Comparison of ENCODE assay signal across 20 cellular contexts in the genomic region with DNA sequence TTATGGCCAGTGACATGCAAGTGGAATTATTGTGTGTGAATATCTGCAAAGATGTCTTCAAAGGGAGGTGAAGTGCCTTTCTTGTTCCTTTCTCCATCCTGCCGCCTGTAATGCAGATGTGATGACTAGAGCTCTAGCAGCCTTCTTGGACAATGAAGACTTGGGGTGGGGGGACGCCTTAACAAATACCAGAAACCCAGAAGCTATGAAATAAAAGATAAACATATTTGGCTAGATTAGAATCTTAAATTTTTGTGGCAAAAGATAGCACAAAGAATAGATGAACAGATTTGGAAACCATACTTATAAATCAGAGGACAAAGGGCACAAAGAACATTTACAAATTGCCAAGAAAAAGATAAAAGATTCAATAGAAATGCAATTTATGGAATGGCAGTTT. TPM values are rescaled to one million over a fixed set of nuclear protein-coding genes. Genes with fewer than 3 reads are reported as not detected.
DNase-seq lines count a peak whose midpoint lies in the region; ATAC-seq and TF ChIP-seq lines count a peak whose summit lies in the region.
"Had no signal": no experiment of that assay in that cellular context is flagged by ENCODE, and none has a peak within 500 bp of the region (broad histone marks: within the 10 kb centered on the region; RNA-seq: fewer than 3 reads in every experiment).

No MANE protein-coding gene starts in this region.

- CTCF ChIA-PET in PC-9 (lab: Charles Lee): interaction anchor here (0.6 to 1.4 kb wide), 3 partner anchors 11 to 57 kb away, joined by 3 to 4 read pairs (median 4); no protein-coding TSS in a partner anchor
- CTCF ChIA-PET in activated CD8-positive, alpha-beta T cell treated with anti-CD3 and anti-CD28 coated beads for 36 hours (lab: Charles Lee): interaction anchor here (0.6 to 1.9 kb wide), 4 partner anchors 10 to 160 kb away, joined by 3 to 14 read pairs (median 4); no protein-coding TSS in a partner anchor

- H4K20me1 ChIP-seq in PC-9 (ENCODE audit: insufficient read depth): no peaks in the 10 kb centered on the region
- H4K20me1 ChIP-seq: BLaER1 treated with 17β-estradiol and CSF1 and Interleukin-3, amounts not matched to agents 10 nM and 100 nM had no signal

- no peaks in the 10 kb centered on the region for H3K27me3 Mint-ChIP-seq in osteocyte (ENCODE audit: unreplicated experiment)
- peaks cover 22% of the 10 kb centered on the region for H3K27me3 Mint-ChIP-seq in activated CD8-positive, alpha-beta T cell treated with anti-CD3 and anti-CD28 coated beads for 36 hours
- H3K27me3 Mint-ChIP-seq in activated T-cell treated with anti-CD3 and anti-CD28 coated beads, Interleukin-2, amount 50 U/mL, for 72 hours (ENCODE audit: low read depth): peaks cover 29% of the 10 kb centered on the region

- peak overlapping the region; percentile 65 for H3K4me2 ChIP-seq in PC-9
- H3K4me2 ChIP-seq: BLaER1 treated with 17β-estradiol and CSF1 and Interleukin-3, amounts not matched to agents 10 nM and 100 nM had no signal

- peaks cover 2% of the 10 kb centered on the region for H3K36me3 Mint-ChIP-seq in osteocyte (ENCODE audit: unreplicated experiment)
- no peaks in the 10 kb centered on the region for H3K36me3 Mint-ChIP-seq in activated CD8-positive, alpha-beta T cell treated with anti-CD3 and anti-CD28 coated beads for 36 hours (ENCODE audit: low read depth)
- no peaks in the 10 kb centered on the region for H3K36me3 Mint-ChIP-seq in activated T-cell treated with anti-CD3 and anti-CD28 coated beads, Interleukin-2, amount 50 U/mL, for 72 hours (ENCODE audit: insufficient read depth in 2 of 2)
- H3K36me3 Mint-ChIP-seq: CD8-positive, alpha-beta T cell had no signal

- H3K4me1 ChIP-seq in PC-9 (replicated peaks; ENCODE audit: insufficient read depth): peaks cover 78% of the 10 kb centered on the region
- H3K4me1 ChIP-seq: BLaER1 treated with 17β-estradiol and CSF1 and Interleukin-3, amounts not matched to agents 10 nM and 100 nM had no signal

- BruUV-seq in PC-9 (replicated peaks; lab: Mats Ljungman, UMichigan): no TSS peak

- H3K4me3 ChIP-seq in PC-9: no peak overlapping the region
- H3K4me3 ChIP-seq: BLaER1 treated with 17β-estradiol and CSF1 and Interleukin-3, amounts not matched to agents 10 nM and 100 nM; MG63 had no signal

- peaks cover 70% of the 10 kb centered on the region for H3K4me1 Mint-ChIP-seq in osteocyte (ENCODE audit: unreplicated experiment)
- H3K4me1 Mint-ChIP-seq in activated CD8-positive, alpha-beta T cell treated with anti-CD3 and anti-CD28 coated beads for 36 hours (ENCODE audit: low read depth): no peaks in the 10 kb centered on the region
- no peaks in the 10 kb centered on the region for H3K4me1 Mint-ChIP-seq in activated T-cell treated with anti-CD3 and anti-CD28 coated beads, Interleukin-2, amount 50 U/mL, for 72 hours (ENCODE audit: low read depth)

- intact Hi-C loops in PC-9 (cut with micrococcal nuclease; ENCODE audit: unreplicated experiment): no loop called here
- intact Hi-C loops in activated CD8-positive, alpha-beta T cell treated with anti-CD3 and anti-CD28 coated beads for 36 hours (cut with micrococcal nuclease): no loop called here

- H3K27ac Mint-ChIP-seq in osteocyte (ENCODE audit: unreplicated experiment): peak overlapping the region; percentile 71
- H3K27ac Mint-ChIP-seq in activated CD8-positive, alpha-beta T cell treated with anti-CD3 and anti-CD28 coated beads for 36 hours: no peak overlapping the region
- no peak overlapping the region for H3K27ac Mint-ChIP-seq in activated T-cell treated with anti-CD3 and anti-CD28 coated beads, Interleukin-2, amount 50 U/mL, for 72 hours
- H3K27ac Mint-ChIP-seq: CD8-positive, alpha-beta T cell had no signal

- peaks cover 35% of the 10 kb centered on the region for H3K79me2 ChIP-seq in PC-9 (ENCODE audit: low read depth)

- H3K27ac ChIP-seq in PC-9 (peak overlapping the region; percentile 98), epithelial cell of prostate (peak overlapping the region; percentile 91)
- H3K27ac ChIP-seq: BLaER1 treated with 17β-estradiol and CSF1 and Interleukin-3, amounts not matched to agents 10 nM and 100 nM had no signal

- no peaks in the 10 kb centered on the region for H3K9me3 Mint-ChIP-seq in osteocyte (ENCODE audit: unreplicated experiment)
- H3K9me3 Mint-ChIP-seq in activated CD8-positive, alpha-beta T cell treated with anti-CD3 and anti-CD28 coated beads for 36 hours: no peaks in the 10 kb centered on the region
- H3K9me3 Mint-ChIP-seq in activated T-cell treated with anti-CD3 and anti-CD28 coated beads, Interleukin-2, amount 50 U/mL, for 72 hours: no peaks in the 10 kb centered on the region
- H3K9me3 Mint-ChIP-seq: CD8-positive, alpha-beta T cell had no signal

- DNase-seq in EH (ENCODE audit: low read depth): peak; percentile 56
- DNase-seq in PC-9: peak in 1 of 2 experiments; percentile 11
- DNase-seq in epithelial cell of prostate (ENCODE audit: low read depth, low spot score): no peak
- DNase-seq in osteocyte (ENCODE audit: extremely low spot score, unreplicated experiment): no peak
- no peak for DNase-seq in activated CD8-positive, alpha-beta T cell treated with anti-CD3 and anti-CD28 coated beads for 36 hours
- DNase-seq in activated T-cell treated with anti-CD3 and anti-CD28 coated beads, Interleukin-2, amount 50 U/mL, for 72 hours: no peak
- DNase-seq in T-helper 2 cell: no peak
- no peak for DNase-seq in KBM-7
- DNase-seq: Calu3, DMS153, GDM1, Kasumi-1, NCI-H1417, NCI-H187, NCI-H446 treated with DMSO at 0.1 percent for 48 hours, NCI-H526 treated with DMSO at 0.1 percent for 48 hours, SIG-M5 had no signal

- ATAC-seq in activated CD8-positive, alpha-beta T cell treated with anti-CD3 and anti-CD28 coated beads for 36 hours: no peak
- ATAC-seq in activated T-cell treated with anti-CD3 and anti-CD28 coated beads, Interleukin-2, amount 50 U/mL, for 72 hours (replicated peaks in 1 of 2): no peak
- ATAC-seq: CD8-positive, alpha-beta T cell had no signal

- TF ChIP-seq CTCF in PC-9 (conservative IDR thresholded peaks at IDR 0.05) (no peak), osteocyte (IDR thresholded peaks at IDR 0.05) (no peak)
- no peak for TF ChIP-seq CTCF in activated CD8-positive, alpha-beta T cell treated with anti-CD3 and anti-CD28 coated beads for 36 hours (IDR thresholded peaks at IDR 0.05)

- H3K9me3 ChIP-seq in PC-9 (ENCODE audit: insufficient read depth, low read depth): no peaks in the 10 kb centered on the region
- H3K9me3 ChIP-seq: BLaER1 treated with 17β-estradiol and CSF1 and Interleukin-3, amounts not matched to agents 10 nM and 100 nM; MG63 had no signal

- H3K4me3 Mint-ChIP-seq in osteocyte (ENCODE audit: unreplicated experiment): no peak overlapping the region
- no peak overlapping the region for H3K4me3 Mint-ChIP-seq in activated CD8-positive, alpha-beta T cell treated with anti-CD3 and anti-CD28 coated beads for 36 hours
- H3K4me3 Mint-ChIP-seq in activated T-cell treated with anti-CD3 and anti-CD28 coated beads, Interleukin-2, amount 50 U/mL, for 72 hours: no peak overlapping the region
- H3K4me3 Mint-ChIP-seq: CD8-positive, alpha-beta T cell had no signal

- H3K36me3 ChIP-seq in PC-9 (ENCODE audit: low read depth): no peaks in the 10 kb centered on the region
- H3K36me3 ChIP-seq: BLaER1 treated with 17β-estradiol and CSF1 and Interleukin-3, amounts not matched to agents 10 nM and 100 nM; MG63 had no signal

- no peaks in the 10 kb centered on the region for H3K27me3 ChIP-seq in PC-9 (ENCODE audit: insufficient read depth, low read depth)
- H3K27me3 ChIP-seq: MG63 had no signal

- H3K9me2 ChIP-seq in PC-9 (ENCODE audit: insufficient read depth): no peaks in the 10 kb centered on the region; the same call in 1 of the 2 replicates

- POLR2A ChIA-PET in PC-9 (lab: Charles Lee; ENCODE audit: unreplicated experiment): interaction anchor here (0.5 to 2.6 kb wide), 16 partner anchors 9 to 432 kb away, joined by 3 to 56 read pairs (median 4); a partner anchor contains a TSS
- POLR2A ChIA-PET in activated CD8-positive, alpha-beta T cell treated with anti-CD3 and anti-CD28 coated beads for 36 hours (lab: Charles Lee): no interaction called here

- no peak overlapping the region for H2AFZ ChIP-seq in PC-9

- in situ Hi-C loops in KBM-7 (cut with MboI; ENCODE audit: low pct_unique_long_range_greater_than_20kb, low sequenced_read_pairs): no loop called here

- H3F3A ChIP-seq in PC-9 (ENCODE audit: insufficient read depth, low read depth): peaks cover 58% of the 10 kb centered on the region

RNA-seq across cellular contexts. Expression of a gene that starts 56.1 kb away (rescaled TPM):
- 147 and 221 TPM in 2 replicates for total RNA-seq in PC-9 (2021)
- 195 and 199 TPM in 2 replicates for total RNA-seq in osteocyte
- not detected for total RNA-seq in activated CD8-positive, alpha-beta T cell treated with anti-CD3 and anti-CD28 coated beads for 36 hours
- under 1 TPM in 1 of 2 donors, not detected in 1; 0.07 TPM for total RNA-seq in activated T-cell treated with anti-CD3 and anti-CD28 coated beads, Interleukin-2, amount 50 U/mL, for 72 hours
- total RNA-seq: CD8-positive, alpha-beta T cell had no signal

Comparison
In these comparisons a context has a peak if more than half of its experiments do, and no peak if none do; other contexts are left out.
1. RNA of a gene that starts 56.1 kb away (total RNA-seq): 195 to 199 TPM in osteocyte and 147 to 221 TPM in PC-9; 0.07 TPM in activated T-cell treated with anti-CD3 and anti-CD28 coated beads, Interleukin-2, amount 50 U/mL, for 72 hours and not detected in activated CD8-positive, alpha-beta T cell treated with anti-CD3 and anti-CD28 coated beads for 36 hours; every median in the first group is over 100 times any median in the second.